In genomic region chr1:235317179-235317578, GRCh38 we compare ENCODE assay signal across 12 cellular contexts. TPM values are rescaled to one million over a fixed set of nuclear protein-coding genes. Genes with fewer than 3 reads are reported as not detected.
A peak's percentile ranks its signal among the peaks of the same experiment; 100 is the strongest.
DNase-seq lines count a peak whose midpoint lies in the region; ATAC-seq, FAIRE-seq and TF ChIP-seq lines count a peak whose summit lies in the region.
"Had no signal": no experiment of that assay in that cellular context is flagged by ENCODE, and none has a peak within 500 bp of the region (broad histone marks: within the 10 kb centered on the region; RNA-seq: fewer than 3 reads in every experiment).

No MANE protein-coding gene starts in this region.

- H3K4me3 Mint-ChIP-seq in activated T-helper 17 cell treated with anti-CD3 and anti-CD28 coated beads, Interleukin-2, amount 50 U/mL, for 72 hours: peak overlapping the region; percentile 60
- H3K4me3 Mint-ChIP-seq in natural killer cell: peak overlapping the region; percentile 22
- H3K4me3 Mint-ChIP-seq: central memory CD8-positive, alpha-beta T cell had no signal

- H4K20me1 ChIP-seq in GM23248 (ENCODE audit: insufficient read depth): peaks cover 13% of the 10 kb centered on the region; the same call in 1 of the 2 replicates

- no peak for DNase-seq in activated CD4-positive, CD25-positive, alpha-beta regulatory T cell (lab: John Stamatoyannopoulos, UW)
- DNase-seq in GM23248 (peak; percentile 72), natural killer cell (no peak), small intestine (no peak), superior temporal gyrus (ENCODE audit: extremely low spot score) (no peak), DMS153 (lab: John Stamatoyannopoulos, UW) (no peak)
- DNase-seq: pancreas; stimulated activated CD4-positive, alpha-beta T cell treated with anti-CD3 and anti-CD28 coated beads, Interleukin-15, amount 100 ng/mL, for 24 hours had no signal

- no peak for TF ChIP-seq CTCF in natural killer cell (IDR thresholded peaks at IDR 0.05)

- intact Hi-C loops in natural killer cell (cut with micrococcal nuclease): no loop called here

- H2AFZ ChIP-seq in GM23248: no peak overlapping the region

- no peak overlapping the region for H3K4me3 ChIP-seq in GM23248
- no peak overlapping the region for H3K4me3 ChIP-seq in small intestine (ENCODE audit: low read depth in 1 of 2, low read length in 2 of 2)
- H3K4me3 ChIP-seq: A549, pancreas had no signal

- no peaks in the 10 kb centered on the region for H3K27me3 Mint-ChIP-seq in activated T-helper 17 cell treated with anti-CD3 and anti-CD28 coated beads, Interleukin-2, amount 50 U/mL, for 72 hours
- no peaks in the 10 kb centered on the region for H3K27me3 Mint-ChIP-seq in natural killer cell (ENCODE audit: low read depth in 2 of 2)
- H3K27me3 Mint-ChIP-seq: central memory CD8-positive, alpha-beta T cell had no signal

- H3K9me2 ChIP-seq in GM23248 (ENCODE audit: insufficient read depth): no peaks in the 10 kb centered on the region

- H3K27me3 ChIP-seq in GM23248 (replicated peaks; ENCODE audit: insufficient read depth) (no peaks in the 10 kb centered on the region), small intestine (ENCODE audit: control insufficient read depth in 2 of 2, insufficient read depth in 2 of 2, low read length in 2 of 2) (no peaks in the 10 kb centered on the region)
- H3K27me3 ChIP-seq: pancreas had no signal

- H3K36me3 ChIP-seq in GM23248 (ENCODE audit: low read depth) (no peaks in the 10 kb centered on the region; the same call in 1 of the 2 replicates), small intestine (ENCODE audit: control insufficient read depth in 2 of 2, insufficient read depth in 2 of 2, low read length in 2 of 2) (peaks cover 2% of the 10 kb centered on the region in 2 donors)
- H3K36me3 ChIP-seq: pancreas had no signal

- H3K4me1 ChIP-seq in GM23248 (ENCODE audit: insufficient read depth) (peaks cover 32% of the 10 kb centered on the region), small intestine (ENCODE audit: control insufficient read depth in 2 of 2, insufficient read depth in 1 of 2, low read depth in 1 of 2, low read length in 1 of 2) (peaks cover 2 to 5% of the 10 kb centered on the region in 2 donors)

- H3K79me2 ChIP-seq in GM23248 (ENCODE audit: insufficient read depth): peaks cover 100% of the 10 kb centered on the region

- H3K9ac ChIP-seq in GM23248: peak overlapping the region; percentile 19

- H3F3A ChIP-seq in GM23248 (ENCODE audit: insufficient read depth): peaks cover 26% of the 10 kb centered on the region

- 0 to 4% methylated on average over 1 of the region's 1 CpG for WGBS in GM23248 (ENCODE audit: low coverage in 1 of 2, low lambda C conversion rate in 2 of 2, missing lambda C conversion rate in 2 of 2), 2 experiments
- 61 to 91% (median 62%) methylated on average over 1 of the region's 1 CpG for WGBS in small intestine, 3 donors

- H3K27ac ChIP-seq in GM23248 (peak overlapping the region; percentile 44), small intestine (ENCODE audit: low read depth in 1 of 2, low read length in 1 of 2) (no peak overlapping the region)
- H3K27ac ChIP-seq: A549, pancreas had no signal

- FAIRE-seq in small intestine (lab: Jason Lieb, UNC): no peak
- FAIRE-seq: A549, pancreas had no signal

- in situ Hi-C loops in GM23248 (cut with MboI): no loop called here

- peaks cover 57% of the 10 kb centered on the region for H3K4me1 Mint-ChIP-seq in activated T-helper 17 cell treated with anti-CD3 and anti-CD28 coated beads, Interleukin-2, amount 50 U/mL, for 72 hours
- H3K4me1 Mint-ChIP-seq in natural killer cell: peaks cover 69 to 75% of the 10 kb centered on the region in 2 donors

- H3K27ac Mint-ChIP-seq in activated T-helper 17 cell treated with anti-CD3 and anti-CD28 coated beads, Interleukin-2, amount 50 U/mL, for 72 hours: peak overlapping the region; percentile 4
- peak overlapping the region in 1 of 2 donors; percentile 35 for H3K27ac Mint-ChIP-seq in natural killer cell

- ATAC-seq in activated CD4-positive, CD25-positive, alpha-beta regulatory T cell treated with anti-CD3 and anti-CD28 coated beads, Interleukin-2, amount 50 U/mL, for 24 hours: peak; percentile 79 to 90
- ATAC-seq in activated T-helper 17 cell treated with anti-CD3 and anti-CD28 coated beads, Interleukin-2, amount 50 U/mL, for 72 hours (replicated peaks): peak; percentile 89
- no peak for ATAC-seq in natural killer cell
- ATAC-seq: A549, pancreas had no signal

- peaks cover 63% of the 10 kb centered on the region for H3K36me3 Mint-ChIP-seq in activated T-helper 17 cell treated with anti-CD3 and anti-CD28 coated beads, Interleukin-2, amount 50 U/mL, for 72 hours (ENCODE audit: low read depth)
- H3K36me3 Mint-ChIP-seq in natural killer cell: no peaks in the 10 kb centered on the region

- H3K4me2 ChIP-seq in GM23248 (ENCODE audit: unreplicated experiment): peak overlapping the region; percentile 74
- H3K4me2 ChIP-seq: A549 had no signal

- no peaks in the 10 kb centered on the region for H3K9me3 Mint-ChIP-seq in activated T-helper 17 cell treated with anti-CD3 and anti-CD28 coated beads, Interleukin-2, amount 50 U/mL, for 72 hours
- H3K9me3 Mint-ChIP-seq in natural killer cell: no peaks in the 10 kb centered on the region
- H3K9me3 Mint-ChIP-seq: central memory CD8-positive, alpha-beta T cell had no signal

- no peaks in the 10 kb centered on the region for H3K9me3 ChIP-seq in GM23248 (ENCODE audit: low read depth)
- H3K9me3 ChIP-seq in small intestine (ENCODE audit: control insufficient read depth, low read depth): no peaks in the 10 kb centered on the region
- H3K9me3 ChIP-seq: A549, pancreas had no signal

RNA-seq across cellular contexts. Expression of gene ARID4B, which starts 10.8 kb away (rescaled TPM):
- 15.0 and 17.8 TPM in 2 replicates for total RNA-seq in GM23248 (2014; rRNA removed; shearing (Covaris generic))
- polyA plus RNA-seq in GM23248 (2016; fragmentation: Nextera tagmentation; extraction: Ambion mirVana) (23.8 and 25.6 TPM in 2 replicates), small intestine (10 to 100 TPM; 10.3 to 12.7 (median 12.5) TPM)
- total RNA-seq in activated T-helper 17 cell treated with anti-CD3 and anti-CD28 coated beads, Interleukin-2, amount 50 U/mL, for 72 hours: 10 to 100 TPM; 42.2 to 61.2 TPM
- total RNA-seq in natural killer cell: 100 to 1,000 TPM; 161 to 189 (median 178) TPM

RNA-seq across cellular contexts. Expression of gene GGPS1, which starts 11.2 kb away (rescaled TPM):
- total RNA-seq in GM23248 (2014; rRNA removed; shearing (Covaris generic)): 33.6 and 46.8 TPM in 2 replicates
- polyA plus RNA-seq in GM23248 (2016; fragmentation: Nextera tagmentation; extraction: Ambion mirVana) (59.4 and 59.9 TPM in 2 replicates), small intestine (10 to 100 TPM; 19.7 to 23.8 (median 22.1) TPM)
- 10 to 100 TPM; 28.9 to 32.9 TPM for total RNA-seq in activated T-helper 17 cell treated with anti-CD3 and anti-CD28 coated beads, Interleukin-2, amount 50 U/mL, for 72 hours
- total RNA-seq in natural killer cell: 10 to 100 TPM; 18.7 to 26.0 (median 23.9) TPM

RNA-seq across cellular contexts. Expression of gene TBCE, which starts 50.0 kb away (rescaled TPM):
- total RNA-seq in GM23248 (2014; rRNA removed; shearing (Covaris generic)): 23.3 and 24.4 TPM in 2 replicates
- polyA plus RNA-seq in GM23248 (2016; fragmentation: Nextera tagmentation; extraction: Ambion mirVana) (33.8 and 35.3 TPM in 2 replicates), small intestine (10 to 100 TPM; 14.7 to 40.9 (median 19.7) TPM)
- 10 to 100 TPM; 21.5 to 31.7 TPM for total RNA-seq in activated T-helper 17 cell treated with anti-CD3 and anti-CD28 coated beads, Interleukin-2, amount 50 U/mL, for 72 hours
- total RNA-seq in natural killer cell: 10 to 100 TPM; 24.1 to 25.2 (median 25.0) TPM

Comparison
In these comparisons a context has a peak if more than half of its experiments do, and no peak if none do; other contexts are left out.
1. ATAC-seq: peak in activated CD4-positive, CD25-positive, alpha-beta regulatory T cell treated with anti-CD3 and anti-CD28 coated beads, Interleukin-2, amount 50 U/mL, for 24 hours (2 of 2) and activated T-helper 17 cell treated with anti-CD3 and anti-CD28 coated beads, Interleukin-2, amount 50 U/mL, for 72 hours (single experiment); none in natural killer cell (0 of 3).